23 cellular contexts compared by ENCODE assay signal in genomic region chr14:90617942-90618341, GRCh38.
DNase-seq lines count a peak whose midpoint lies in the region; ATAC-seq and TF ChIP-seq lines count a peak whose summit lies in the region.
"Had no signal": no experiment of that assay in that cellular context is flagged by ENCODE, and none has a peak within 500 bp of the region (broad histone marks: within the 10 kb centered on the region; RNA-seq: fewer than 3 reads in every experiment).

No MANE protein-coding gene starts in this region.

- no peak overlapping the region for H3K56ac ChIP-seq in IMR-90 (ENCODE audit: extremely low read depth, insufficient read depth, low read length)

- in situ Hi-C loops in IMR-90 (cut with MboI; ENCODE audit: low sequenced_read_pairs): no loop called here

- H3K36me3 ChIP-seq in IMR-90 (ENCODE audit: control insufficient read depth, insufficient read depth, low read length): peaks cover 7% of the 10 kb centered on the region; the same call in 1 of the 2 replicates
- H3K36me3 ChIP-seq in sigmoid colon: peaks cover 0 to 6% (median 1%) of the 10 kb centered on the region in 4 donors
- H3K36me3 ChIP-seq: BE2C, HAP-1 had no signal

- H2AK9ac ChIP-seq in IMR-90 (replicated peaks; ENCODE audit: low read depth, low read length, poor library complexity): peak overlapping the region; percentile 8

- no peaks in the 10 kb centered on the region for H3K4me1 ChIP-seq in IMR-90 (ENCODE audit: control insufficient read depth, insufficient read depth, low read length)
- peaks cover 0 to 23% (median 9%) of the 10 kb centered on the region in 4 donors for H3K4me1 ChIP-seq in sigmoid colon
- H3K4me1 ChIP-seq: A549, HAP-1 had no signal

- no peak overlapping the region for H3K23ac ChIP-seq in IMR-90 (ENCODE audit: low read depth, low read length)

- no peak overlapping the region for H4K91ac ChIP-seq in IMR-90 (ENCODE audit: insufficient read depth, low read depth, low read length)

- H3K27ac ChIP-seq in IMR-90 (ENCODE audit: insufficient read depth, low read length): no peak overlapping the region
- no peak overlapping the region for H3K27ac ChIP-seq in sigmoid colon
- H3K27ac ChIP-seq: A549; BLaER1 treated with 17β-estradiol and CSF1 and Interleukin-3, amounts not matched to agents 10 nM and 100 nM had no signal

- H3K9me3 ChIP-seq in IMR-90 (ENCODE audit: control insufficient read depth, insufficient read depth, low read length) (no peaks in the 10 kb centered on the region), sigmoid colon (no peaks in the 10 kb centered on the region)
- H3K9me3 ChIP-seq: A549, BE2C, HAP-1 had no signal

- no peaks in the 10 kb centered on the region; the same call in 1 of the 2 replicates for H3K9me1 ChIP-seq in IMR-90 (ENCODE audit: insufficient read depth, low read length)

- no peak overlapping the region for H2BK20ac ChIP-seq in IMR-90 (ENCODE audit: low read depth, low read length)

- intact Hi-C loops in IMR-90 (cut with micrococcal nuclease) (no loop called here), sigmoid colon (cut with DNase I) (no loop called here)

- 89% methylated on average over 3 of the region's 7 CpGs; no CpG with 5 or more reads in 1 of the 2 experiments for WGBS in IMR-90 (ENCODE audit: extremely low coverage in 2 of 2, insufficient read length in 1 of 2), 2 experiments
- 93 to 94% methylated on average over 7 of the region's 7 CpGs for WGBS in sigmoid colon, 2 donors

- H2AK5ac ChIP-seq in IMR-90 (ENCODE audit: low read depth, low read length): no peak overlapping the region

- no peak overlapping the region for H3K9ac ChIP-seq in IMR-90 (ENCODE audit: low read depth, low read length)
- H3K9ac ChIP-seq: BLaER1 treated with 17β-estradiol and CSF1 and Interleukin-3, amounts not matched to agents 10 nM and 100 nM had no signal

- H4K5ac ChIP-seq in IMR-90 (ENCODE audit: low read depth, low read length): no peak overlapping the region

- H3K79me1 ChIP-seq in IMR-90 (ENCODE audit: low read depth in 1 of 2, low read length in 2 of 2): no peaks in the 10 kb centered on the region

- no TSS peak for BruUV-seq in IMR-90 (replicated peaks; lab: Mats Ljungman, UMichigan)

- H2BK15ac ChIP-seq in IMR-90 (ENCODE audit: low read depth, low read length): no peak overlapping the region

- H2AFZ ChIP-seq in IMR-90 (replicated peaks; ENCODE audit: low read length, poor library complexity): no peak overlapping the region

- dilution Hi-C loops in IMR-90 (cut with HindIII; ENCODE audit: low sequenced_read_pairs, unreplicated experiment): no loop called here

- no peak for DNase-seq in IMR-90
- peak; percentile 25 for DNase-seq in NCI-H526 treated with DMSO at 0.1 percent for 48 hours (lab: John Stamatoyannopoulos, UW)
- peak; percentile 12 for DNase-seq in astrocyte of the hippocampus (ENCODE audit: low read depth, low spot score)
- DNase-seq in sigmoid colon: peak; percentile 37
- DNase-seq in OCI-M1 (lab: John Stamatoyannopoulos, UW): no peak
- no peak for DNase-seq in ecto neural progenitor cell (ENCODE audit: low spot score)
- no peak for DNase-seq in HUDEP-2 (lab: John Stamatoyannopoulos, UW; ENCODE audit: unreplicated experiment in 76 of 76)
- DNase-seq: 8988T; ACHN; AML-193; BE2C; CD4-positive, alpha-beta T cell; CD8-positive, alpha-beta memory T cell; DMS 273 treated with DMSO at 0.1 percent for 48 hours; DMS79; EL; GDM1; GOT3; HFFc6 had no signal

- no peak overlapping the region for H2BK120ac ChIP-seq in IMR-90 (ENCODE audit: low read depth, low read length)

- H2BK5ac ChIP-seq in IMR-90 (ENCODE audit: low read depth, low read length, poor library complexity, severe bottlenecking): no peak overlapping the region

- no peak overlapping the region for H3K4me2 ChIP-seq in IMR-90 (ENCODE audit: low read depth, low read length)
- H3K4me2 ChIP-seq: A549; BLaER1 treated with 17β-estradiol and CSF1 and Interleukin-3, amounts not matched to agents 10 nM and 100 nM had no signal

- TF ChIP-seq CTCF in IMR-90 (conservative IDR thresholded peaks at IDR 0.05; ENCODE audit: low read depth, low read length) (no peak), sigmoid colon (IDR thresholded peaks at IDR 0.05) (no peak)

- no peak for TF ChIP-seq RAD21 in IMR-90 (IDR thresholded peaks at IDR 0.05; ENCODE audit: low read length)

- POLR2A ChIA-PET in IMR-90 (lab: Charles Lee; ENCODE audit: unreplicated experiment): no interaction called here

- no peak for TF ChIP-seq POLR2A in IMR-90 (IDR thresholded peaks at IDR 0.05; ENCODE audit: low read depth, low read length)
- TF ChIP-seq POLR2A in sigmoid colon (IDR thresholded peaks at IDR 0.05): no peak

- no peak for ATAC-seq in IMR-90 (ENCODE audit: low read depth)
- ATAC-seq: A549, GM12878 had no signal

- TF ChIP-seq EP300 in sigmoid colon (IDR thresholded peaks at IDR 0.05): no peak

- H3K18ac ChIP-seq in IMR-90 (ENCODE audit: low read depth, low read length): no peak overlapping the region

- H3K4ac ChIP-seq in IMR-90 (ENCODE audit: low read depth, low read length): no peak overlapping the region

- H3K14ac ChIP-seq in IMR-90 (replicated peaks; ENCODE audit: low read depth, low read length): no peak overlapping the region

- no peaks in the 10 kb centered on the region for H4K20me1 ChIP-seq in IMR-90 (ENCODE audit: insufficient read depth, low read length)
- H4K20me1 ChIP-seq: BLaER1 treated with 17β-estradiol and CSF1 and Interleukin-3, amounts not matched to agents 10 nM and 100 nM had no signal

- H3K27me3 ChIP-seq in IMR-90 (ENCODE audit: control insufficient read depth, insufficient read depth, low read length): no peaks in the 10 kb centered on the region
- no peaks in the 10 kb centered on the region for H3K27me3 ChIP-seq in sigmoid colon
- H3K27me3 ChIP-seq: BE2C; BLaER1 treated with 17β-estradiol and CSF1 and Interleukin-3, amounts not matched to agents 10 nM and 100 nM had no signal

- H4K8ac ChIP-seq in IMR-90 (ENCODE audit: low read depth in 2 of 2, low read length in 2 of 2): no peak overlapping the region

- H3K4me3 ChIP-seq in IMR-90 (ENCODE audit: insufficient read depth, low read depth, low read length): no peak overlapping the region
- no peak overlapping the region for H3K4me3 ChIP-seq in sigmoid colon
- H3K4me3 ChIP-seq: A549; BLaER1 treated with 17β-estradiol and CSF1 and Interleukin-3, amounts not matched to agents 10 nM and 100 nM; GM12878; HAP-1 had no signal

- CTCF ChIA-PET in IMR-90 (lab: Yijun Ruan, JAX): interaction anchor here (0.6 kb wide), 1 partner anchor 287 kb away, joined by 3 read pairs; no protein-coding TSS in a partner anchor

TF ChIP-seq in IMR-90, 13 proteins besides CTCF, POLR2A, EP300 and RAD21:
- no peak for TF ChIP-seq RCOR1 (IDR thresholded peaks at IDR 0.05; ENCODE audit: insufficient replicate concordance, low read length)
- TF ChIP-seq FOS (IDR thresholded peaks at IDR 0.05; ENCODE audit: low read depth, low read length): no peak
- no peak for TF ChIP-seq NFE2L2 (IDR thresholded peaks at IDR 0.05; ENCODE audit: low read depth, low read length)
- TF ChIP-seq MXI1 (IDR thresholded peaks at IDR 0.05; ENCODE audit: borderline replicate concordance, low read depth, low read length): no peak
- no peak for TF ChIP-seq MAFK (IDR thresholded peaks at IDR 0.05; ENCODE audit: low read depth, low read length)
- no peak for TF ChIP-seq CHD1 (IDR thresholded peaks at IDR 0.05; ENCODE audit: low read depth, low read length)
TF ChIP-seq in IMR-90: peak in this region for 0.

Comparison
In these comparisons a context has a peak if more than half of its experiments do, and no peak if none do; other contexts are left out.
1. DNase-seq: peak in NCI-H526 treated with DMSO at 0.1 percent for 48 hours (single experiment), astrocyte of the hippocampus (single experiment) and sigmoid colon (single experiment); none in IMR-90 (single experiment), OCI-M1 (single experiment), ecto neural progenitor cell (single experiment) and HUDEP-2 (0 of 76).